10 cellular contexts compared by ENCODE assay signal in genomic region chr9:38016375-38017120, GRCh38. TPM values are rescaled to one million over a fixed set of nuclear protein-coding genes. Genes with fewer than 3 reads are reported as not detected.
A peak's percentile ranks its signal among the peaks of the same experiment; 100 is the strongest.
DNase-seq lines count a peak whose midpoint lies in the region; ATAC-seq, FAIRE-seq and TF ChIP-seq lines count a peak whose summit lies in the region.
"Had no signal": no experiment of that assay in that cellular context is flagged by ENCODE, and none has a peak within 500 bp of the region (broad histone marks: within the 10 kb centered on the region; RNA-seq: fewer than 3 reads in every experiment).

No MANE protein-coding gene starts in this region.

- FAIRE-seq in urothelium cell line (lab: Jason Lieb, UNC), result no peak

- peak overlapping the region; percentile 99 for H3K27ac Mint-ChIP-seq in mesothelial cell of epicardium
- H3K27ac Mint-ChIP-seq: activated naive CD8-positive, alpha-beta T cell; T-helper 2 cell treated with Interferon-gamma antibody and Interleukin-4, amounts not matched to agents 5 μg/mL and 100 μg/mL, for 36 hours had no signal

- no peak for ATAC-seq in Panc1
- ATAC-seq in GM19023 (IDR thresholded peaks at IDR 0.05; ENCODE audit: unreplicated experiment), result no peak

- no peaks in the 10 kb centered on the region for H3K27me3 Mint-ChIP-seq in mesothelial cell of epicardium (ENCODE audit: low read depth)
- H3K27me3 Mint-ChIP-seq: activated naive CD8-positive, alpha-beta T cell had no signal

- intact Hi-C loops in Panc1 (cut with micrococcal nuclease; ENCODE audit: unreplicated experiment), result loop anchor here (5.0 kb wide), 1 partner anchor 51 kb away; the partner anchor contains the start of gene SHB

- POLR2A ChIA-PET in Panc1 (lab: Charles Lee), result no interaction called here

- in situ Hi-C loops in Panc1 (cut with HindIII; ENCODE audit: low pct_unique_long_range_greater_than_20kb, low sequenced_read_pairs), result no loop called here

- H3K36me3 ChIP-seq in Panc1 (ENCODE audit: control insufficient read depth, insufficient read depth, low read length), result peaks cover 2% of the 10 kb centered on the region; the same call in 1 of the 2 replicates

- peaks cover 55% of the 10 kb centered on the region for H3K4me1 Mint-ChIP-seq in mesothelial cell of epicardium

- H3K36me3 Mint-ChIP-seq in mesothelial cell of epicardium, result peaks cover 18% of the 10 kb centered on the region
- H3K36me3 Mint-ChIP-seq: activated naive CD8-positive, alpha-beta T cell had no signal

- TF ChIP-seq CTCF in Panc1 (IDR thresholded peaks at IDR 0.05) (no peak), epithelial cell of proximal tubule (conservative IDR thresholded peaks at IDR 0.05; ENCODE audit: low read depth, low read length) (no peak), mesothelial cell of epicardium (IDR thresholded peaks at IDR 0.05; ENCODE audit: unreplicated experiment) (no peak)

- DNase-seq in Panc1 (ENCODE audit: low read depth, low spot score) (no peak), epithelial cell of proximal tubule (ENCODE audit: low read depth) (peak; percentile 80), mesothelial cell of epicardium (ENCODE audit: low spot score in 2 of 2, unreplicated experiment in 2 of 2) (no peak), urothelium cell line (ENCODE audit: low spot score) (peak; percentile 49), NCI-H748 (lab: John Stamatoyannopoulos, UW; ENCODE audit: unreplicated experiment) (no peak)
- no peak for DNase-seq in activated CD4-positive, alpha-beta T cell treated with anti-CD3 and anti-CD28 coated beads, Interleukin-2, amount 50 U/mL, for 48 hours
- DNase-seq: NCI-H1105 had no signal

- CTCF ChIA-PET in Panc1 (lab: Charles Lee), result interaction anchor here (1.1 kb wide), 1 partner anchor 38 kb away, joined by 4 read pairs; no protein-coding TSS in a partner anchor

- no peaks in the 10 kb centered on the region for H3K27me3 ChIP-seq in Panc1 (ENCODE audit: control insufficient read depth, insufficient read depth, low read length)

- no TSS peak for BruUV-seq in Panc1 (replicated peaks; lab: Mats Ljungman, UMichigan)

- no peaks in the 10 kb centered on the region for H3K9me3 ChIP-seq in Panc1 (ENCODE audit: control insufficient read depth, insufficient read depth, low read depth, low read length)

- H3K27ac ChIP-seq in Panc1 (ENCODE audit: low read length), result peak overlapping the region; percentile 92

- H3K9me3 Mint-ChIP-seq in mesothelial cell of epicardium, result no peaks in the 10 kb centered on the region
- H3K9me3 Mint-ChIP-seq: T-helper 2 cell treated with Interferon-gamma antibody and Interleukin-4, amounts not matched to agents 5 μg/mL and 100 μg/mL, for 36 hours had no signal

- H3K4me3 Mint-ChIP-seq in mesothelial cell of epicardium, result no peak overlapping the region
- H3K4me3 Mint-ChIP-seq: activated naive CD8-positive, alpha-beta T cell; T-helper 2 cell treated with Interferon-gamma antibody and Interleukin-4, amounts not matched to agents 5 μg/mL and 100 μg/mL, for 36 hours had no signal

- H3K4me1 ChIP-seq in Panc1 (ENCODE audit: control insufficient read depth, insufficient read depth, low read length), result peaks cover 66% of the 10 kb centered on the region

- H3K4me3 ChIP-seq in Panc1 (ENCODE audit: low read depth in 2 of 2, low read length in 2 of 2) (no peak overlapping the region), epithelial cell of proximal tubule (ENCODE audit: low read depth, low read length) (peak overlapping the region; percentile 23)

RNA-seq across cellular contexts. Expression of gene SHB, which starts 52.5 kb away (rescaled TPM):
- total RNA-seq in Panc1 (2021; ENCODE audit: unreplicated experiment) (59.9 TPM), epithelial cell of proximal tubule (32.7 and 43.8 TPM in 2 replicates), mesothelial cell of epicardium (33.7 to 35.5 TPM (median 35.4 TPM) in 3 replicates)
- polyA plus RNA-seq in Panc1 (2012; ENCODE audit: insufficient read length), result 63.1 TPM

Comparison
In these comparisons a context has a peak if more than half of its experiments do, and no peak if none do; other contexts are left out.
1. DNase-seq: peak in epithelial cell of proximal tubule (single experiment) and urothelium cell line (single experiment); none in Panc1 (single experiment), mesothelial cell of epicardium (0 of 2), activated CD4-positive, alpha-beta T cell treated with anti-CD3 and anti-CD28 coated beads, Interleukin-2, amount 50 U/mL, for 48 hours (0 of 2) and NCI-H748 (single experiment).